ENCODE assay signal across 13 cellular contexts in genomic region chr12:59650594-59651229, GRCh38. TPM values are rescaled to one million over a fixed set of nuclear protein-coding genes. Genes with fewer than 3 reads are reported as not detected.
DNase-seq lines count a peak whose midpoint lies in the region; ATAC-seq and TF ChIP-seq lines count a peak whose summit lies in the region.
"Had no signal": no experiment of that assay in that cellular context is flagged by ENCODE, and none has a peak within 500 bp of the region (broad histone marks: within the 10 kb centered on the region; RNA-seq: fewer than 3 reads in every experiment).

No MANE protein-coding gene starts in this region.

- intact Hi-C loops in vagina (cut with DNase I) = no loop called here

- H3K4me3 ChIP-seq in BE2C (ENCODE audit: low read depth, low read length) = no peak overlapping the region
- H3K4me3 ChIP-seq in vagina = no peak overlapping the region
- H3K4me3 ChIP-seq: BLaER1 treated with 17β-estradiol and CSF1 and Interleukin-3, amounts not matched to agents 10 nM and 100 nM; dorsolateral prefrontal cortex had no signal

- TF ChIP-seq POLR2A in vagina (IDR thresholded peaks at IDR 0.05) = no peak

- H3K27ac ChIP-seq in vagina = no peak overlapping the region
- H3K27ac ChIP-seq: BLaER1 treated with 17β-estradiol and CSF1 and Interleukin-3, amounts not matched to agents 10 nM and 100 nM; dorsolateral prefrontal cortex had no signal

- H3K36me3 ChIP-seq in BE2C (no peaks in the 10 kb centered on the region), vagina (no peaks in the 10 kb centered on the region)

- DNase-seq in BE2C = no peak
- peak; percentile 31 for DNase-seq in HT-29 (ENCODE audit: low spot score)
- DNase-seq in cerebellar cortex (ENCODE audit: low spot score) = peak; percentile 46
- peak; percentile 57 for DNase-seq in kidney tubule cell (ENCODE audit: low spot score)
- no peak for DNase-seq in superior temporal gyrus (ENCODE audit: extremely low spot score)
- no peak for DNase-seq in NCI-H748 (lab: John Stamatoyannopoulos, UW; ENCODE audit: unreplicated experiment)
- no peak for DNase-seq in vagina (ENCODE audit: extremely low spot score in 2 of 2)
- DNase-seq: activated CD4-positive, alpha-beta T cell treated with anti-CD3 and anti-CD28 coated beads, Interleukin-2, amount 50 U/mL, for 1 hour; activated gamma-delta T cell; NCI-H748 treated with DMSO at 0.1 percent for 48 hours had no signal

- H3K9me3 ChIP-seq in BE2C = no peaks in the 10 kb centered on the region
- no peaks in the 10 kb centered on the region for H3K9me3 ChIP-seq in vagina

- H3K27me3 ChIP-seq in BE2C (no peaks in the 10 kb centered on the region), vagina (no peaks in the 10 kb centered on the region)
- H3K27me3 ChIP-seq: BLaER1 treated with 17β-estradiol and CSF1 and Interleukin-3, amounts not matched to agents 10 nM and 100 nM; dorsolateral prefrontal cortex had no signal

- H3K4me1 ChIP-seq in BE2C = no peaks in the 10 kb centered on the region; the same call in none of the 2 replicates
- peaks cover 18% of the 10 kb centered on the region for H3K4me1 ChIP-seq in vagina

- TF ChIP-seq CTCF in BE2C (IDR thresholded peaks at IDR 0.05; ENCODE audit: low read depth, low read length) (peak; percentile 14; the same call in 1 of the 2 replicates), vagina (IDR thresholded peaks at IDR 0.05) (no peak)

- ATAC-seq in HG02970 (IDR thresholded peaks at IDR 0.05; ENCODE audit: low FRiP score, unreplicated experiment) = no peak

RNA-seq across cellular contexts. Expression of gene SLC16A7, which starts 54.9 kb away (rescaled TPM):
- 1.7 TPM for polyA plus RNA-seq in BE2C (2012; ENCODE audit: insufficient read depth, insufficient read length, low read depth)
- 3.0 and 15.8 TPM in 2 replicates for total RNA-seq in HT-29 (2014; rRNA removed; shearing (Covaris generic))
- 38.8 TPM for total RNA-seq in vagina

Comparison
In these comparisons a context has a peak if more than half of its experiments do, and no peak if none do; other contexts are left out.
1. DNase-seq: peak in HT-29 (single experiment), cerebellar cortex (single experiment) and kidney tubule cell (single experiment); none in BE2C (single experiment), superior temporal gyrus (single experiment), NCI-H748 (single experiment) and vagina (0 of 2).